Comparison of ENCODE assay signal across 30 cellular contexts in genomic region chr14:74503973-74504335, GRCh38.
"Had no signal": no experiment of that assay in that cellular context is flagged by ENCODE, and none has a peak within 500 bp of the region (broad histone marks: within the 10 kb centered on the region; RNA-seq: fewer than 3 reads in every experiment).

No MANE protein-coding gene starts in this region.

- H3K27ac Mint-ChIP-seq: activated CD4-positive, alpha-beta memory T cell treated with anti-CD3 and anti-CD28 coated beads, Interleukin-2, amount 10 ng/mL, durations not matched to agents 7 days and 5 days; activated naive CD8-positive, alpha-beta T cell; activated naive CD8-positive, alpha-beta T cell treated with anti-CD3 and anti-CD28 coated beads, Interleukin-2, amount 50 U/mL, for 24 hours; activated T-cell treated with anti-CD3 and anti-CD28 coated beads, Interleukin-2, amount 50 U/mL, for 24 hours; activated T-helper 2 cell treated with anti-CD3 and anti-CD28 coated beads, Interferon-gamma antibody, Interleukin-2, Interleukin-4, amounts not matched to agents 10 μg/mL and 5 μg/mL and 100 μg/mL, durations not matched to agents 14 hours and 24 hours and 36 hours had no signal

- H3K27ac ChIP-seq: VCaP had no signal

- H3K4me3 Mint-ChIP-seq: activated CD4-positive, alpha-beta memory T cell treated with anti-CD3 and anti-CD28 coated beads, Interleukin-2, amount 10 ng/mL, durations not matched to agents 7 days and 5 days; activated naive CD8-positive, alpha-beta T cell; activated naive CD8-positive, alpha-beta T cell treated with anti-CD3 and anti-CD28 coated beads, Interleukin-2, amount 50 U/mL, for 24 hours; activated T-cell treated with anti-CD3 and anti-CD28 coated beads, Interleukin-2, amount 50 U/mL, for 24 hours; brain had no signal

- ATAC-seq: activated naive CD8-positive, alpha-beta T cell treated with anti-CD3 and anti-CD28 coated beads, Interleukin-2, amount 50 U/mL, for 24 hours; Panc1 had no signal

- FAIRE-seq: bronchial epithelial cell, colon had no signal

- H3K4me1 Mint-ChIP-seq: activated CD4-positive, alpha-beta memory T cell treated with anti-CD3 and anti-CD28 coated beads, Interleukin-2, amount 10 ng/mL, durations not matched to agents 7 days and 5 days; activated naive CD8-positive, alpha-beta T cell treated with anti-CD3 and anti-CD28 coated beads, Interleukin-2, amount 50 U/mL, for 24 hours had no signal

- DNase-seq: activated CD4-positive, alpha-beta memory T cell treated with anti-CD3 and anti-CD28 coated beads, Interleukin-2, amount 10 ng/mL, durations not matched to agents 7 days and 5 days; activated CD4-positive, alpha-beta T cell treated with anti-CD3 and anti-CD28 coated beads for 1 hour; activated CD4-positive, alpha-beta T cell treated with anti-CD3 and anti-CD28 coated beads for 48 hours; activated CD4-positive, CD25-positive, alpha-beta regulatory T cell; activated CD8-positive, alpha-beta memory T cell treated with anti-CD3 and anti-CD28 coated beads for 24 hours; activated gamma-delta T cell; activated naive CD4-positive, alpha-beta T cell treated with Interleukin-2 at 50 U/mL for 16 hours; activated naive CD8-positive, alpha-beta T cell treated with anti-CD3 and anti-CD28 coated beads, Interleukin-2, amount 50 U/mL, for 24 hours; anterior cingulate cortex; central memory CD4-positive, alpha-beta T cell; MM.1S; MV-4-11; NCI-H1092; NCI-H1436 treated with DMSO at 0.1 percent for 48 hours; NCI-H1694 treated with DMSO at 0.1 percent for 48 hours; NCI-H2029; NCI-H345; NCI-H524 treated with DMSO at 0.1 percent for 48 hours; SW 1271; T-helper 1 cell; T-helper 2 cell; T-helper 9 cell had no signal

- H3K27me3 Mint-ChIP-seq: activated naive CD8-positive, alpha-beta T cell; activated naive CD8-positive, alpha-beta T cell treated with anti-CD3 and anti-CD28 coated beads, Interleukin-2, amount 50 U/mL, for 24 hours; activated T-cell treated with anti-CD3 and anti-CD28 coated beads, Interleukin-2, amount 50 U/mL, for 24 hours had no signal

- H3K9me3 Mint-ChIP-seq: activated CD4-positive, alpha-beta memory T cell treated with anti-CD3 and anti-CD28 coated beads, Interleukin-2, amount 10 ng/mL, durations not matched to agents 7 days and 5 days; activated naive CD8-positive, alpha-beta T cell treated with anti-CD3 and anti-CD28 coated beads, Interleukin-2, amount 50 U/mL, for 24 hours; activated T-cell treated with anti-CD3 and anti-CD28 coated beads, Interleukin-2, amount 50 U/mL, for 24 hours; activated T-helper 2 cell treated with anti-CD3 and anti-CD28 coated beads, Interferon-gamma antibody, Interleukin-2, Interleukin-4, amounts not matched to agents 10 μg/mL and 5 μg/mL and 100 μg/mL, durations not matched to agents 14 hours and 24 hours and 36 hours; brain had no signal

- H3K36me3 Mint-ChIP-seq: activated naive CD8-positive, alpha-beta T cell; brain had no signal
